In genomic region chr1:107964397-107965111, GRCh38 we compare ENCODE assay signal across 8 cellular contexts. TPM values are rescaled to one million over a fixed set of nuclear protein-coding genes. Genes with fewer than 3 reads are reported as not detected.
DNase-seq lines count a peak whose midpoint lies in the region; ATAC-seq and TF ChIP-seq lines count a peak whose summit lies in the region.

No MANE protein-coding gene starts in this region.

- H3K9me3 Mint-ChIP-seq in activated T-cell treated with anti-CD3 and anti-CD28 coated beads, Interleukin-2, amount 50 U/mL, for 72 hours, result no peaks in the 10 kb centered on the region

- H3K9ac ChIP-seq in Karpas-422 (ENCODE audit: low read length) (peak overlapping the region; percentile 43), parathyroid adenoma (no peak overlapping the region)

- H3K4me3 ChIP-seq in Karpas-422 (ENCODE audit: low read length), result peak overlapping the region; percentile 72
- H3K4me3 ChIP-seq in parathyroid adenoma (ENCODE audit: low read depth, low read length), result peak overlapping the region; percentile 63

- ATAC-seq in activated T-cell treated with anti-CD3 and anti-CD28 coated beads, Interleukin-2, amount 50 U/mL, for 72 hours (replicated peaks in 1 of 2), result peak; percentile 5 to 16

- no peak for TF ChIP-seq CTCF in GM10248 (IDR thresholded peaks at IDR 0.05; ENCODE audit: control extremely low read depth, extremely low read depth, low read depth, missing control alignments)
- TF ChIP-seq CTCF in parathyroid adenoma (IDR thresholded peaks at IDR 0.05), result no peak

- peak overlapping the region; percentile 89 for H3K27ac Mint-ChIP-seq in activated T-cell treated with anti-CD3 and anti-CD28 coated beads, Interleukin-2, amount 50 U/mL, for 72 hours

- H3K79me2 ChIP-seq in Karpas-422 (ENCODE audit: low read length) (no peaks in the 10 kb centered on the region), parathyroid adenoma (no peaks in the 10 kb centered on the region)

- H3K9me3 ChIP-seq in Karpas-422 (ENCODE audit: low read length) (no peaks in the 10 kb centered on the region), parathyroid adenoma (ENCODE audit: control insufficient read depth, low read length) (no peaks in the 10 kb centered on the region)

- H3K27me3 Mint-ChIP-seq in activated T-cell treated with anti-CD3 and anti-CD28 coated beads, Interleukin-2, amount 50 U/mL, for 72 hours (ENCODE audit: low read depth), result no peaks in the 10 kb centered on the region

- H3K4me1 Mint-ChIP-seq in activated T-cell treated with anti-CD3 and anti-CD28 coated beads, Interleukin-2, amount 50 U/mL, for 72 hours (ENCODE audit: low read depth), result peaks cover 34% of the 10 kb centered on the region

- H3K36me3 Mint-ChIP-seq in activated T-cell treated with anti-CD3 and anti-CD28 coated beads, Interleukin-2, amount 50 U/mL, for 72 hours (ENCODE audit: insufficient read depth in 2 of 2), result peaks cover 0 to 2% of the 10 kb centered on the region in 2 donors

- peak overlapping the region; percentile 58 for H2AFZ ChIP-seq in Karpas-422 (ENCODE audit: low read length)
- H2AFZ ChIP-seq in parathyroid adenoma, result peak overlapping the region; percentile 50

- H3K36me3 ChIP-seq in Karpas-422 (ENCODE audit: insufficient read depth, low read length) (no peaks in the 10 kb centered on the region), parathyroid adenoma (ENCODE audit: control insufficient read depth, insufficient read depth, low read length) (no peaks in the 10 kb centered on the region)

- CTCF ChIA-PET in GM10248 (lab: Yijun Ruan, JAX), result interaction anchor here (1.1 to 2.2 kb wide), 6 partner anchors 10 to 182 kb away, joined by 3 to 11 read pairs (median 5); no protein-coding TSS in a partner anchor

- DNase-seq in GM10248 (ENCODE audit: extremely low spot score), result peak; percentile 24
- DNase-seq in Karpas-422, result peak; percentile 57
- peak; percentile 6 to 18 for DNase-seq in activated T-cell treated with anti-CD3 and anti-CD28 coated beads, Interleukin-2, amount 50 U/mL, for 72 hours
- DNase-seq in germinal center (ENCODE audit: low spot score), result peak; percentile 51
- DNase-seq in foreskin melanocyte, result no peak
- no peak for DNase-seq in NCI-H446 (lab: John Stamatoyannopoulos, UW)
- DNase-seq in NCI-H2081 treated with DMSO at 0.1 percent for 48 hours (lab: John Stamatoyannopoulos, UW), result no peak

- H3K4me2 ChIP-seq in Karpas-422 (ENCODE audit: low read depth, low read length, poor library complexity, severe bottlenecking) (peak overlapping the region; percentile 85), parathyroid adenoma (ENCODE audit: low read length) (peak overlapping the region; percentile 80)

- POLR2A ChIA-PET in GM10248 (lab: Yijun Ruan, JAX), result interaction anchor here (0.6 kb wide), 1 partner anchor 68 kb away, joined by 7 read pairs; no protein-coding TSS in a partner anchor

- H3K27ac ChIP-seq in Karpas-422 (ENCODE audit: low read length) (no peak overlapping the region), parathyroid adenoma (peak overlapping the region; percentile 49)

- H4K20me1 ChIP-seq in Karpas-422 (ENCODE audit: insufficient read depth, low read depth, low read length), result no peaks in the 10 kb centered on the region

- peaks cover 24% of the 10 kb centered on the region for H3K4me1 ChIP-seq in Karpas-422 (ENCODE audit: low read length)
- H3K4me1 ChIP-seq in parathyroid adenoma, result no peaks in the 10 kb centered on the region

- H3K4me3 Mint-ChIP-seq in activated T-cell treated with anti-CD3 and anti-CD28 coated beads, Interleukin-2, amount 50 U/mL, for 72 hours, result peak overlapping the region; percentile 95 to 97

- no peaks in the 10 kb centered on the region for H3K9me2 ChIP-seq in Karpas-422 (replicated peaks; ENCODE audit: insufficient read depth, low read length)

- H3K27me3 ChIP-seq in Karpas-422 (ENCODE audit: low read length), result 0 out of 2 replicates have a peak, but pooled peaks cover 3% of the 10 kb centered on the region
- no peaks in the 10 kb centered on the region for H3K27me3 ChIP-seq in parathyroid adenoma (ENCODE audit: control insufficient read depth, insufficient read depth, low read length)

RNA-seq across cellular contexts. Expression of gene VAV3, which starts 0.4 kb away (rescaled TPM):
- 1.1 and 1.2 TPM in 2 replicates for total RNA-seq in Karpas-422 (2014; rRNA removed; shearing (Covaris generic); ENCODE audit: low replicate concordance)
- 1 to 10 TPM; 2.5 to 2.8 TPM for total RNA-seq in activated T-cell treated with anti-CD3 and anti-CD28 coated beads, Interleukin-2, amount 50 U/mL, for 72 hours

Comparison
In these comparisons a context has a peak if more than half of its experiments do, and no peak if none do; other contexts are left out.
1. DNase-seq: peak in GM10248 (single experiment), Karpas-422 (single experiment), activated T-cell treated with anti-CD3 and anti-CD28 coated beads, Interleukin-2, amount 50 U/mL, for 72 hours (2 of 2) and germinal center (single experiment); none in foreskin melanocyte (single experiment), NCI-H446 (0 of 2) and NCI-H2081 treated with DMSO at 0.1 percent for 48 hours (single experiment).